ENCODE assay signal across 24 cellular contexts in genomic region chr10:92162541-92162940, GRCh38.
"Had no signal": no experiment of that assay in that cellular context is flagged by ENCODE, and none has a peak within 500 bp of the region (broad histone marks: within the 10 kb centered on the region; RNA-seq: fewer than 3 reads in every experiment).

No MANE protein-coding gene starts in this region.

- H3K4me3 ChIP-seq: colonic mucosa, coronary artery, dorsolateral prefrontal cortex, esophagus muscularis mucosa, esophagus squamous epithelium, gastrocnemius medialis, gastroesophageal sphincter, heart left ventricle, heart right ventricle had no signal

- H3K36me3 ChIP-seq: colonic mucosa, gastrocnemius medialis had no signal

- H3K27ac ChIP-seq: colonic mucosa, coronary artery, dorsolateral prefrontal cortex, epithelial cell of prostate, esophagus muscularis mucosa, esophagus squamous epithelium, foreskin keratinocyte, gastrocnemius medialis, gastroesophageal sphincter, heart left ventricle, heart right ventricle had no signal

- H3K27ac Mint-ChIP-seq: dendritic cell treated with granulocyte-macrophage colony-stimulating factor and Interleukin-4, amounts not matched to agents 40 ng/mL and 50 ng/mL, for 4 days; effector memory CD8-positive, alpha-beta T cell; endodermal cell had no signal

- DNase-seq: colonic mucosa; cortex of kidney; dermis blood vessel endothelial cell; dorsolateral prefrontal cortex; effector CD4-positive, alpha-beta T cell; effector CD8-positive, alpha-beta T cell; effector memory CD4-positive, alpha-beta T cell; effector memory CD8-positive, alpha-beta T cell; endodermal cell; erythroblast; esophagus squamous epithelium; foreskin fibroblast; foreskin keratinocyte; foreskin melanocyte; gastrocnemius medialis; glutamatergic neuron; head of caudate nucleus; heart left ventricle; heart right ventricle had no signal

- H3K9me3 ChIP-seq: colonic mucosa, gastrocnemius medialis had no signal

- H3K4me1 ChIP-seq: colonic mucosa, esophagus muscularis mucosa, esophagus squamous epithelium, foreskin keratinocyte, gastroesophageal sphincter had no signal

- H3K27me3 ChIP-seq: colonic mucosa, dorsolateral prefrontal cortex, esophagus muscularis mucosa, esophagus squamous epithelium, foreskin keratinocyte, gastrocnemius medialis, gastroesophageal sphincter, heart left ventricle, heart right ventricle had no signal

- H3K9me3 Mint-ChIP-seq: effector memory CD8-positive, alpha-beta T cell had no signal

- H3K27me3 Mint-ChIP-seq: dendritic cell treated with granulocyte-macrophage colony-stimulating factor and Interleukin-4, amounts not matched to agents 40 ng/mL and 50 ng/mL, for 4 days; effector memory CD8-positive, alpha-beta T cell had no signal

- H3K4me3 Mint-ChIP-seq: dendritic cell treated with granulocyte-macrophage colony-stimulating factor and Interleukin-4, amounts not matched to agents 40 ng/mL and 50 ng/mL, for 4 days; effector memory CD8-positive, alpha-beta T cell; endodermal cell had no signal
